ENCODE assay signal across 24 cellular contexts in the genomic region with DNA sequence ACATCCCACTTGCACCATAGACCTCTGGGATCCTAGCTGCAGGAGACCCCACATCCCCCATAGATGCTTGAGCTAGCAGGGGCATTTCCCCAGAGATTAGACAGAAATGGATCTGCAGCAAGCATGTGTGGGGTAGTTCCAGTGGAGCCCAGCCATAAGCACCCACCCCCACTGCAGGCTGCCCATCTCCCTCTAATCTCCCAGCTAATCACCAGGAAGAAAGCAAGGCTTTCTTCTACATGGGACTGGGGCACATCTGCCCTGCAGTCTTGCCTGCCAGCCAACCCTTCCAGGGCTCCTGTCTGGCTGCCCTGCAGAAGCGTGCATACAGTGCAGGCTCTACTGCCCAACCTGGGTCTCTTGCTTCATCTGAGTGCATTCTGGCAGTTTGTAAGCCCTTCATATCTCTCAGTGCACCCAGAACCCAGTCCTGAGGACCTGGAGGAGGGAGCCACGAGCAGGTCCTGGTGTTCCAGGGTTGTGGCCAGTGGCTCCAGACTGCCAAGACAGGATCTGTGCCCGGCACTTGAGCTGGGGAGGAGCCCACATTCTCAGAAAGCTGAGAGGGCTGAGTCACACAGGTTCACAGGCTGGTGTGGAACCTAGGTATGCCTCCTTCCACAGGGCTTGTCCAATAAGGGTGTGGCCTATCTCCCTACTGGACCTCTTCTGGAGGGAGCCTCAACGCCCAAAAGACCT. TPM values are rescaled to one million over a fixed set of nuclear protein-coding genes. Genes with fewer than 3 reads are reported as not detected.
A peak's percentile ranks its signal among the peaks of the same experiment; 100 is the strongest.
DNase-seq lines count a peak whose midpoint lies in the region; ATAC-seq, FAIRE-seq and TF ChIP-seq lines count a peak whose summit lies in the region.
"Had no signal": no experiment of that assay in that cellular context is flagged by ENCODE, and none has a peak within 500 bp of the region (broad histone marks: within the 10 kb centered on the region; RNA-seq: fewer than 3 reads in every experiment).

No MANE protein-coding gene starts in this region.

- no peak for FAIRE-seq in HTR-8/SVneo (lab: Jason Lieb, UNC)

- H3K9me3 ChIP-seq in mammary epithelial cell (replicated peaks; ENCODE audit: insufficient read depth, low read length) (no peaks in the 10 kb centered on the region), lower lobe of right lung (no peaks in the 10 kb centered on the region)
- H3K9me3 ChIP-seq: adrenal gland, gastrocnemius medialis, Peyer's patch had no signal

- peak; percentile 17 for DNase-seq in AG20443 (ENCODE audit: low spot score)
- peak; percentile 54 for DNase-seq in LoVo (ENCODE audit: low spot score)
- peak; percentile 41 for DNase-seq in mammary epithelial cell
- DNase-seq in lower lobe of right lung, result peak; percentile 50
- DNase-seq in HTR-8/SVneo (ENCODE audit: insufficient read length, low spot score), result no peak
- DNase-seq in activated naive CD4-positive, alpha-beta T cell treated with Interleukin-2 at 50 U/mL for 16 hours, result no peak
- DNase-seq: activated CD4-positive, alpha-beta T cell treated with anti-CD3 and anti-CD28 coated beads for 36 hours; activated CD8-positive, alpha-beta memory T cell treated with anti-CD3 and anti-CD28 coated beads, Interleukin-2, amount 50 U/mL, for 4 hours; adrenal gland; CD4-positive, CD25-positive, alpha-beta regulatory T cell; dorsolateral prefrontal cortex; erythroblast; gastrocnemius medialis; KBM-7; NCI-H1105; NCI-H748 treated with DMSO at 0.1 percent for 48 hours; Peyer's patch; spleen; stimulated activated CD4-positive, alpha-beta T cell treated with anti-CD3 and anti-CD28 coated beads, Interleukin-4, amount 100 ng/mL, for 4 hours had no signal

- H3K36me3 ChIP-seq in mammary epithelial cell (ENCODE audit: insufficient read depth, low read length) (no peaks in the 10 kb centered on the region), lower lobe of right lung (no peaks in the 10 kb centered on the region)
- H3K36me3 ChIP-seq: adrenal gland, cardiac muscle cell, gastrocnemius medialis, Peyer's patch, spleen had no signal

- H3K4me1 ChIP-seq in mammary epithelial cell (ENCODE audit: insufficient read depth, low read length), result no peaks in the 10 kb centered on the region
- H3K4me1 ChIP-seq in lower lobe of right lung, result no peaks in the 10 kb centered on the region
- H3K4me1 ChIP-seq: adrenal gland, gastrocnemius medialis, Peyer's patch, spleen had no signal

- CTCF ChIA-PET in mammary epithelial cell (lab: Charles Lee; ENCODE audit: low non-redundant PET), result no interaction called here

- H3K4me3 ChIP-seq in mammary epithelial cell (replicated peaks in 1 of 3; ENCODE audit: insufficient read depth in 1 of 3, low read depth in 2 of 3, low read length in 3 of 3), result no peak overlapping the region
- no peak overlapping the region for H3K4me3 ChIP-seq in lower lobe of right lung
- H3K4me3 ChIP-seq: adrenal gland, cardiac muscle cell, dorsolateral prefrontal cortex, gastrocnemius medialis, Peyer's patch, SK-N-MC, spleen had no signal

- H3K27me3 ChIP-seq in mammary epithelial cell (ENCODE audit: insufficient read depth, low read length) (no peaks in the 10 kb centered on the region), lower lobe of right lung (ENCODE audit: low read depth) (no peaks in the 10 kb centered on the region)
- H3K27me3 ChIP-seq: adrenal gland, cardiac muscle cell, dorsolateral prefrontal cortex, gastrocnemius medialis, Peyer's patch had no signal

- no peak overlapping the region for H2AFZ ChIP-seq in mammary epithelial cell (ENCODE audit: low read depth, low read length)

- H3K9ac ChIP-seq in mammary epithelial cell (ENCODE audit: insufficient read depth, low read length), result no peak overlapping the region

- WGBS in mammary epithelial cell (ENCODE audit: low coverage, missing lambda C conversion rate), result 44% methylated on average over 4 of the region's 4 CpGs

- H3K27ac ChIP-seq in mammary epithelial cell (ENCODE audit: insufficient read depth, low read depth, low read length), result no peak overlapping the region
- no peak overlapping the region for H3K27ac ChIP-seq in lower lobe of right lung
- H3K27ac ChIP-seq: adrenal gland, cardiac muscle cell, dorsolateral prefrontal cortex, gastrocnemius medialis, Peyer's patch, SK-N-MC, spleen had no signal

- no TSS peak for BruUV-seq in mammary epithelial cell (replicated peaks; lab: Mats Ljungman, UMichigan)

- H3K4me2 ChIP-seq in mammary epithelial cell (ENCODE audit: insufficient read depth, low read depth, low read length), result no peak overlapping the region

- H3K79me2 ChIP-seq in mammary epithelial cell (ENCODE audit: insufficient read depth, low read length), result no peaks in the 10 kb centered on the region

- ATAC-seq in lower lobe of right lung (peak; percentile 66 to 90), HG03342 (IDR thresholded peaks at IDR 0.05; ENCODE audit: unreplicated experiment) (no peak), HG02571 (IDR thresholded peaks at IDR 0.05; ENCODE audit: unreplicated experiment) (no peak)
- ATAC-seq: activated CD4-positive, alpha-beta T cell treated with anti-CD3 and anti-CD28 coated beads for 36 hours; gastrocnemius medialis; left lobe of liver had no signal

- dilution Hi-C loops in mammary epithelial cell (cut with HindIII; ENCODE audit: low sequenced_read_pairs), result no loop called here

- no peaks in the 10 kb centered on the region for H4K20me1 ChIP-seq in mammary epithelial cell (ENCODE audit: insufficient read depth, low read length)

- in situ Hi-C loops in mammary epithelial cell (cut with MboI; ENCODE audit: low sequenced_read_pairs in 2 of 2), result loop anchor here in 1 of 2 donors (10.0 kb wide), 1 partner anchor 200 kb away; no protein-coding TSS in a partner anchor

- TF ChIP-seq CTCF in mammary epithelial cell (conservative IDR thresholded peaks at IDR 0.05 in 1 of 2, IDR thresholded peaks at IDR 0.05 in 1 of 2; ENCODE audit: extremely low read depth in 1 of 2, insufficient read depth in 1 of 2, low read depth in 1 of 2, low read length in 2 of 2) (no peak), lower lobe of right lung (IDR thresholded peaks at IDR 0.05) (no peak)

- intact Hi-C loops in mammary epithelial cell (cut with micrococcal nuclease) (no loop called here), lower lobe of right lung (cut with DNase I) (no loop called here)

RNA-seq across cellular contexts. Expression of gene IGSF11, which starts 49.9 kb away (rescaled TPM):
- total RNA-seq in mammary epithelial cell (under 1 TPM in 1 of 2 donors, not detected in 1; 0.19 TPM), lower lobe of right lung (1.1 TPM)
- 0.05 TPM for polyA plus RNA-seq in mammary epithelial cell
- not detected for polyA minus RNA-seq in mammary epithelial cell
- total RNA-seq: CD4-positive, CD25-positive, alpha-beta regulatory T cell had no signal
- polyA plus RNA-seq: CD4-positive, CD25-positive, alpha-beta regulatory T cell had no signal

Comparison
In these comparisons a context has a peak if more than half of its experiments do, and no peak if none do; other contexts are left out.
1. DNase-seq: peak in AG20443 (single experiment), LoVo (single experiment), mammary epithelial cell (single experiment) and lower lobe of right lung (single experiment); none in HTR-8/SVneo (single experiment) and activated naive CD4-positive, alpha-beta T cell treated with Interleukin-2 at 50 U/mL for 16 hours (single experiment).
2. ATAC-seq: peak in lower lobe of right lung (2 of 2); none in HG03342 (single experiment) and HG02571 (single experiment).